Comparison of ENCODE assay signal across 8 cellular contexts in the genomic region with DNA sequence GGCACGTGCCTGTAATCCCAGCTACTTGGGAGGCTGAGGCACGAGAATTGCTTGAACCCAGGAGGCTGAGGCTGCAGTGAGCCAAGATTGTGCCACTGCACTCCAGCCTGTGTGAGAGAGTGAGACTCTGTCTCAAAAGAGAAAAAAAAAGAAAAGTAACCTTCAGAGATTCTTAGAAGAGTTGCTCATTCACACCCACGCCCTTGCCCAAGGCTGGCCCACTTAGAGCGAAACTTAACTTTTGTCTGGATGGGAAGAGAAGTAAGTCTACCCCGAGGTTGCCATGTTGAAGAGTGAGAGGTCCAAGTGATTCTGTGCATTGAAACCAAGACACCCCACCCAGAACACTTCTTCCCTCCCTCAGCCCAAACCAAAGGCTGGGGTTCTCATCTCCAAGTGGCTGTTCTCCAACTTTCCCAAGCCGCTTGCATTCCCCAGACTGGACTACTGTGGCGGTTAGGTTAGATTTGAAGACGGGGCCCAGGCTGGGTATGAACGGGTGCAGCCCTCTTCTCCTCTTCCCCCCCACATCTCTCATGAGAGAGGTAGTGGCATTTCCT. TPM values are rescaled to one million over a fixed set of nuclear protein-coding genes. Genes with fewer than 3 reads are reported as not detected.
A peak's percentile ranks its signal among the peaks of the same experiment; 100 is the strongest.
DNase-seq lines count a peak whose midpoint lies in the region; ATAC-seq and TF ChIP-seq lines count a peak whose summit lies in the region.

No MANE protein-coding gene starts in this region.

- peak overlapping the region; percentile 40 for H3K27ac Mint-ChIP-seq in memory B cell

- peaks cover under 1% of the 10 kb centered on the region for H3K36me3 Mint-ChIP-seq in memory B cell

- no peaks in the 10 kb centered on the region for H3K9me2 ChIP-seq in Loucy (replicated peaks; ENCODE audit: low read depth, low read length)

- no peak overlapping the region for H3K27ac ChIP-seq in osteoblast (ENCODE audit: low read depth, low read length)

- H3K27me3 ChIP-seq in Loucy (ENCODE audit: insufficient read depth, low read length, poor library complexity, severe bottlenecking), result no peaks in the 10 kb centered on the region
- H3K27me3 ChIP-seq in osteoblast (ENCODE audit: insufficient read depth, low read length), result no peaks in the 10 kb centered on the region

- TF ChIP-seq CTCF in Loucy (conservative IDR thresholded peaks at IDR 0.05; ENCODE audit: low read length), result no peak
- TF ChIP-seq CTCF in osteoblast (IDR thresholded peaks at IDR 0.05; ENCODE audit: extremely low read depth, low read depth, low read length), result no peak

- H3K4me1 ChIP-seq in Loucy (ENCODE audit: insufficient read depth, low read length, poor library complexity, severe bottlenecking) (peaks cover 43% of the 10 kb centered on the region), osteoblast (ENCODE audit: insufficient read depth, low read length) (peaks cover 10% of the 10 kb centered on the region)

- ATAC-seq in memory B cell (ENCODE audit: low read depth) (no peak), HG02852 (IDR thresholded peaks at IDR 0.05; ENCODE audit: unreplicated experiment) (no peak), GM18511 (IDR thresholded peaks at IDR 0.05; ENCODE audit: unreplicated experiment) (no peak)

- peak overlapping the region; percentile 96 for H3K4me2 ChIP-seq in Loucy (ENCODE audit: low read depth, low read length, poor library complexity, severe bottlenecking)
- no peak overlapping the region for H3K4me2 ChIP-seq in osteoblast (ENCODE audit: insufficient read depth, low read length)

- H2AFZ ChIP-seq in Loucy (ENCODE audit: low read length) (no peak overlapping the region), osteoblast (ENCODE audit: low read length) (no peak overlapping the region)

- H3K79me2 ChIP-seq in Loucy (ENCODE audit: insufficient read depth, low read length), result peaks cover 19% of the 10 kb centered on the region
- H3K79me2 ChIP-seq in osteoblast (ENCODE audit: insufficient read depth, low read length), result peaks cover 14% of the 10 kb centered on the region

- peaks cover 40% of the 10 kb centered on the region for H3K4me1 Mint-ChIP-seq in memory B cell

- H4K20me1 ChIP-seq in Loucy (ENCODE audit: insufficient read depth, low read length, poor library complexity, severe bottlenecking), result peaks cover 5% of the 10 kb centered on the region
- peaks cover 11% of the 10 kb centered on the region for H4K20me1 ChIP-seq in osteoblast (ENCODE audit: insufficient read depth, low read length)

- DNase-seq in activated T-cell treated with anti-CD3 and anti-CD28 coated beads for 4 hours, result peak; percentile 70
- DNase-seq in memory B cell (ENCODE audit: low spot score in 2 of 2), result no peak
- peak; percentile 76 to 82 for DNase-seq in stimulated activated CD8-positive, alpha-beta memory T cell treated with anti-CD3 and anti-CD28 coated beads, Interleukin-7, amount 100 ng/mL, for 4 hours (ENCODE audit: low read depth in 2 of 2)
- DNase-seq in osteoblast (ENCODE audit: insufficient read length, low spot score, missing footprints), result no peak
- no peak for DNase-seq in DMS153 (lab: John Stamatoyannopoulos, UW)

- H3K9me3 Mint-ChIP-seq in memory B cell, result no peaks in the 10 kb centered on the region

- peak overlapping the region; percentile 21 for H3K9ac ChIP-seq in Loucy (ENCODE audit: low read depth, low read length, poor library complexity, severe bottlenecking)

- peak overlapping the region; percentile 51 for H3K4me3 Mint-ChIP-seq in memory B cell

- no peaks in the 10 kb centered on the region for H3K9me3 ChIP-seq in Loucy (ENCODE audit: insufficient read depth, low read depth, low read length)
- no peaks in the 10 kb centered on the region for H3K9me3 ChIP-seq in osteoblast (ENCODE audit: low read depth, low read length)

- H3F3A ChIP-seq in Loucy (ENCODE audit: low read depth), result no peaks in the 10 kb centered on the region

- H3K4me3 ChIP-seq in Loucy (ENCODE audit: low read length, poor library complexity, severe bottlenecking), result peak overlapping the region; percentile 35
- H3K4me3 ChIP-seq in osteoblast (ENCODE audit: insufficient read depth, low read length), result no peak overlapping the region

- no peaks in the 10 kb centered on the region for H3K27me3 Mint-ChIP-seq in memory B cell

- H3K36me3 ChIP-seq in Loucy (ENCODE audit: insufficient read depth, low read length), result no peaks in the 10 kb centered on the region; the same call in 1 of the 2 replicates
- H3K36me3 ChIP-seq in osteoblast (ENCODE audit: insufficient read depth, low read length), result peaks cover 13% of the 10 kb centered on the region

RNA-seq across cellular contexts. Expression of gene CISD3, which starts 2.4 kb away (rescaled TPM):
- total RNA-seq in osteoblast, result 3.5 and 3.6 TPM in 2 replicates

RNA-seq across cellular contexts. Expression of gene PCGF2, which starts 20.4 kb away (rescaled TPM):
- total RNA-seq in osteoblast, result 3.3 and 5.0 TPM in 2 replicates

RNA-seq across cellular contexts. Expression of gene MLLT6, which starts 22.7 kb away (rescaled TPM):
- 33.3 and 44.2 TPM in 2 replicates for total RNA-seq in osteoblast

RNA-seq across cellular contexts. Expression of gene PSMB3, which starts 24.8 kb away (rescaled TPM):
- total RNA-seq in osteoblast, result 235 and 267 TPM in 2 replicates

RNA-seq across cellular contexts. Expression of gene EPOP, which starts 53.0 kb away (rescaled TPM):
- total RNA-seq in osteoblast, result 1.2 and 2.2 TPM in 2 replicates

Comparison
In these comparisons a context has a peak if more than half of its experiments do, and no peak if none do; other contexts are left out.
1. DNase-seq: peak in activated T-cell treated with anti-CD3 and anti-CD28 coated beads for 4 hours (single experiment) and stimulated activated CD8-positive, alpha-beta memory T cell treated with anti-CD3 and anti-CD28 coated beads, Interleukin-7, amount 100 ng/mL, for 4 hours (2 of 2); none in memory B cell (0 of 2), osteoblast (single experiment) and DMS153 (single experiment).